Comparison of ENCODE assay signal across 23 cellular contexts in genomic region chr14:79057333-79057732, GRCh38.
"Had no signal": no experiment of that assay in that cellular context is flagged by ENCODE, and none has a peak within 500 bp of the region (broad histone marks: within the 10 kb centered on the region; RNA-seq: fewer than 3 reads in every experiment).

No MANE protein-coding gene starts in this region.

- ATAC-seq: activated CD8-positive, alpha-beta T cell treated with anti-CD3 and anti-CD28 coated beads, Interleukin-2, amount 10 ng/mL, durations not matched to agents 7 days and 5 days; sciatic nerve; stimulated activated effector memory CD8-positive, alpha-beta T cell treated with anti-CD3 and anti-CD28 coated beads, Interleukin-12 subunit alpha, Interleukin-12 subunit beta, amount 100 ng/mL, for 72 hours had no signal

- H3K4me3 Mint-ChIP-seq: activated B cell treated with CpG ODN at 0.5 μM for 24 hours; activated CD8-positive, alpha-beta T cell treated with anti-CD3 and anti-CD28 coated beads, Interleukin-2, amount 10 ng/mL, durations not matched to agents 7 days and 5 days; activated naive CD8-positive, alpha-beta T cell; dendritic cell treated with granulocyte-macrophage colony-stimulating factor and Interleukin-4, amounts not matched to agents 40 ng/mL and 50 ng/mL, for 4 days; nephron; stimulated activated effector memory CD8-positive, alpha-beta T cell treated with anti-CD3 and anti-CD28 coated beads, Interleukin-12 subunit alpha, Interleukin-12 subunit beta, amount 100 ng/mL, for 72 hours had no signal

- H3K36me3 ChIP-seq: breast epithelium, tibial nerve had no signal

- FAIRE-seq: TTC549 had no signal

- H3K27ac ChIP-seq: breast epithelium, psoas muscle, tibial nerve had no signal

- H3K4me3 ChIP-seq: breast epithelium, psoas muscle, tibial nerve had no signal

- H3K9me3 Mint-ChIP-seq: activated B cell treated with CpG ODN at 0.5 μM for 24 hours, nephron had no signal

- DNase-seq: activated B cell treated with CpG ODN at 0.5 μM for 24 hours; activated CD4-positive, alpha-beta T cell treated with anti-CD3 and anti-CD28 coated beads for 48 hours; activated CD8-positive, alpha-beta memory T cell treated with anti-CD3 and anti-CD28 coated beads, Interleukin-2, amount 50 U/mL, for 4 hours; activated CD8-positive, alpha-beta T cell treated with anti-CD3 and anti-CD28 coated beads, Interleukin-2, amount 10 ng/mL, durations not matched to agents 7 days and 5 days; activated effector memory CD4-positive, alpha-beta T cell treated with anti-CD3 and anti-CD28 coated beads, Interleukin-2, amount 50 U/mL, for 16 hours; activated T-cell treated with anti-CD3 and anti-CD28 coated beads, Interleukin-2, amount 50 U/mL, for 48 hours; amygdala; cerebellar nuclear complex; effector memory CD4-positive, alpha-beta T cell; hippocampal formation; mesendoderm; occipital lobe; psoas muscle; stimulated activated CD4-positive, alpha-beta T cell treated with anti-CD3 and anti-CD28 coated beads, Interleukin-12 subunit alpha, Interleukin-12 subunit beta, amount 100 ng/mL, for 4 hours; SW 1271 had no signal

- H3K9me3 ChIP-seq: breast epithelium, psoas muscle, tibial nerve had no signal

- H3K4me1 ChIP-seq: breast epithelium, psoas muscle, tibial nerve had no signal

- H3K36me3 Mint-ChIP-seq: activated naive CD8-positive, alpha-beta T cell; stimulated activated effector memory CD8-positive, alpha-beta T cell treated with anti-CD3 and anti-CD28 coated beads, Interleukin-12 subunit alpha, Interleukin-12 subunit beta, amount 100 ng/mL, for 72 hours had no signal

- H3K4me1 Mint-ChIP-seq: activated B cell treated with CpG ODN at 0.5 μM for 24 hours; stimulated activated effector memory CD8-positive, alpha-beta T cell treated with anti-CD3 and anti-CD28 coated beads, Interleukin-12 subunit alpha, Interleukin-12 subunit beta, amount 100 ng/mL, for 72 hours had no signal

- H3K27me3 Mint-ChIP-seq: activated B cell treated with CpG ODN at 0.5 μM for 24 hours had no signal

- H3K27ac Mint-ChIP-seq: activated B cell treated with CpG ODN at 0.5 μM for 24 hours; activated CD8-positive, alpha-beta T cell treated with anti-CD3 and anti-CD28 coated beads, Interleukin-2, amount 10 ng/mL, durations not matched to agents 7 days and 5 days; activated naive CD8-positive, alpha-beta T cell; dendritic cell treated with granulocyte-macrophage colony-stimulating factor and Interleukin-4, amounts not matched to agents 40 ng/mL and 50 ng/mL, for 4 days; nephron; stimulated activated effector memory CD8-positive, alpha-beta T cell treated with anti-CD3 and anti-CD28 coated beads, Interleukin-12 subunit alpha, Interleukin-12 subunit beta, amount 100 ng/mL, for 72 hours had no signal

- H3K27me3 ChIP-seq: breast epithelium, tibial nerve had no signal
